ENCODE assay signal across 9 cellular contexts in the genomic region with DNA sequence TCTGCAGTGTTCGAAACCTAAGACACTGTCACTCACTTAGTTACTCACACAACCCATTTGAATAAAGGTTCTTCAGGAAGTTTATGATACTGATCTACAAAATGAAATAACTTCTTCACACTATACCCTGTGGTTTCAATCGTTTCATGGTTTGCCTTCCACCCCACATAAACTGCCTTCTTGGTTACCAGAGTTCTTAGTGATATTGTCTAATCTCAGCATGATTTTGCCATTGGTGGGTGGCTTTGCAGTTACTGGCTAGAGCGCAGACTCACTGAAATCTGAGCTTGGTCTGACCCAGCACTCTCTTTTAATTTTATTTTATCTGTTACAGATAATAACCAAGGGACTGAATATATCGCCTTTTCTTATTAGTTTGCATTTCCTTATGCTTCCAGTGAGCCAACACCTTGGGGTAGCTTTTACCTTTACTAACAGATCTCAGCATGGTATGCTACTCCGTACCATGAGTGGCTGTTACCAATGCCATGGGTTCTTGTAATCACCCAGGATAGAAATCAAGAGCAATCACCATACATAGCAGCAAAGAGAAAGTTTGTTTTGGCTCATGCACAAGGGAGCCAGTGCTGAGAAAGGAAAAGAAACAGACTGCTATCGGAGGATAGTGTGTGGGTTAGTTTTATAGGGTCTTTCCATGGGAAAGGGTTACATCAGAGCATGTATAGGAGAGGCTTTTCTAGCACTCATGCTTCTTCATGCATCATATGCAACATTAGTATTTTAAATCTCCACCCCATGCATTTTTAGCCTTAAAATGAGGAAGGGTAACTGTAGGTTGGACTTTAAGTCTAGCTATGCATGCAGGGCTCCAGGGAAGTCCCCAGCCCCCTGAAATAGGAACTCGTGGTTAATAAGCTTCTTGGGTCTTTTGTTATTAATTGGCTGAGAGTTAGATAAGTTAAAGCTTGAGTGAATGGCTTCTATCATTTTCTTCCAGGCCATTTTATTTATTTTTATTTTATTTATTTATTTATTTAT. TPM values are rescaled to one million over a fixed set of nuclear protein-coding genes. Genes with fewer than 3 reads are reported as not detected.
DNase-seq lines count a peak whose midpoint lies in the region; ATAC-seq, FAIRE-seq and TF ChIP-seq lines count a peak whose summit lies in the region.
"Had no signal": no experiment of that assay in that cellular context is flagged by ENCODE, and none has a peak within 500 bp of the region (broad histone marks: within the 10 kb centered on the region; RNA-seq: fewer than 3 reads in every experiment).

No MANE protein-coding gene starts in this region.

- H3K4me1 Mint-ChIP-seq in T-helper 17 cell: peaks cover 21% of the 10 kb centered on the region

- H3K27ac ChIP-seq in A549: peak overlapping the region; percentile 90 to 93
- H3K27ac ChIP-seq in HepG2 (ENCODE audit: extremely low read length, insufficient read depth, low read length): no peak overlapping the region

- H4K20me1 ChIP-seq in HepG2 (ENCODE audit: insufficient read depth, low read length): 0 out of 2 replicates have a peak, but pooled peaks cover 3% of the 10 kb centered on the region

- no peak for TF ChIP-seq POLR2A in A549 (IDR thresholded peaks at IDR 0.05; ENCODE audit: low read length)
- no peak for TF ChIP-seq POLR2A in HepG2 (IDR thresholded peaks at IDR 0.05; ENCODE audit: insufficient read depth in 1 of 2, low read depth in 2 of 2, low read length in 2 of 2)

- H3K27me3 ChIP-seq in HepG2 (ENCODE audit: control insufficient read depth in 1 of 2, insufficient read depth in 2 of 2, low read length in 2 of 2): no peaks in the 10 kb centered on the region

- FAIRE-seq in A549 (lab: Jason Lieb, UNC): no peak
- no peak for FAIRE-seq in HepG2 (lab: Jason Lieb, UNC)
- no peak for FAIRE-seq in HTR-8/SVneo (lab: Jason Lieb, UNC)

- peaks cover 96% of the 10 kb centered on the region for H3K4me1 ChIP-seq in A549
- peaks cover 46% of the 10 kb centered on the region for H3K4me1 ChIP-seq in HepG2 (ENCODE audit: insufficient read depth, low read length)

- TF ChIP-seq RAD21 in A549 (conservative IDR thresholded peaks at IDR 0.05 in 1 of 2, IDR thresholded peaks at IDR 0.05 in 1 of 2): no peak
- TF ChIP-seq RAD21 in HepG2 (CRISPR knock-in tag; IDR thresholded peaks at IDR 0.05): no peak

- H3K27me3 Mint-ChIP-seq in T-helper 17 cell: no peaks in the 10 kb centered on the region

- H3K36me3 Mint-ChIP-seq in T-helper 17 cell (ENCODE audit: low read depth): no peaks in the 10 kb centered on the region

- POLR2A ChIA-PET in A549 (lab: Yijun Ruan, JAX) (interaction anchor here (0.9 to 2.1 kb wide), 2 partner anchors 34 to 51 kb away, joined by 3 to 8 read pairs; partner anchors contain the start of gene ANXA4), HepG2 (lab: Yijun Ruan, JAX) (interaction anchor here (1.2 to 1.3 kb wide), 3 partner anchors 18 to 34 kb away, joined by 3 to 4 read pairs (median 3); partner anchors contain the start of gene ANXA4)

- H3K4me2 ChIP-seq in A549 (peak overlapping the region; percentile 21), HepG2 (ENCODE audit: low read depth, low read length) (no peak overlapping the region)

- TF ChIP-seq CTCF in A549 (IDR thresholded peaks at IDR 0.05) (no peak), HepG2 (CRISPR knock-in tag; IDR thresholded peaks at IDR 0.05) (no peak)

- no peak overlapping the region for H2AFZ ChIP-seq in HepG2 (ENCODE audit: low read length)

- DNase-seq in A549 (ENCODE audit: low read depth in 1 of 2, low spot score in 1 of 2) (no peak), T-helper 17 cell (no peak), HepG2 (ENCODE audit: low spot score) (no peak), amniotic stem cell (lab: John Stamatoyannopoulos, UW) (no peak), NCI-H1417 (lab: John Stamatoyannopoulos, UW) (no peak), HTR-8/SVneo (ENCODE audit: insufficient read length, low spot score) (no peak)
- DNase-seq: IMR-90 had no signal

- ATAC-seq in A549 (no peak), GM18907 (IDR thresholded peaks at IDR 0.05; ENCODE audit: unreplicated experiment) (peak; percentile 43), T-helper 17 cell (peak; percentile 84), HepG2 (no peak), GM21529 (IDR thresholded peaks at IDR 0.05; ENCODE audit: unreplicated experiment) (no peak)

- TF ChIP-seq EP300 in A549 (IDR thresholded peaks at IDR 0.05) (no peak), HepG2 (IDR thresholded peaks at IDR 0.05; ENCODE audit: low read depth in 2 of 2, low read length in 2 of 2) (no peak), HepG2 (CRISPR knock-in tag; IDR thresholded peaks at IDR 0.05; ENCODE audit: borderline replicate concordance) (no peak)

- H3K27ac Mint-ChIP-seq in T-helper 17 cell: peak overlapping the region; percentile 69

- H3K4me3 ChIP-seq in A549: no peak overlapping the region
- H3K4me3 ChIP-seq in HepG2 (replicated peaks in 1 of 3; ENCODE audit: insufficient read depth in 1 of 3, low read depth in 2 of 3, low read length in 3 of 3): no peak overlapping the region

- in situ Hi-C loops in HepG2 (cut with HindIII; ENCODE audit: extremely low pct_ligation_motif_present, low pct_unique_long_range_greater_than_20kb): no loop called here

- CTCF ChIA-PET in A549 (lab: Yijun Ruan, JAX) (interaction anchor here (1.4 to 5.7 kb wide), 4 partner anchors 10 to 51 kb away, joined by 3 to 49 read pairs (median 16); no protein-coding TSS in a partner anchor), HepG2 (lab: Yijun Ruan, JAX; ENCODE audit: low intra/inter-chr PET ratio, low total read pairs) (no interaction called here)

- 75% methylated on average over 7 of the region's 7 CpGs for WGBS in A549 (ENCODE audit: missing lambda C conversion rate)
- WGBS in HepG2 (ENCODE audit: low lambda C conversion rate): 97% methylated on average over 7 of the region's 7 CpGs

- H3K9me3 ChIP-seq in A549: no peaks in the 10 kb centered on the region
- no peaks in the 10 kb centered on the region for H3K9me3 ChIP-seq in T-helper 17 cell (ENCODE audit: control insufficient read depth, low read length, poor library complexity, severe bottlenecking)
- H3K9me3 ChIP-seq in HepG2 (ENCODE audit: low read length): peaks cover 4% of the 10 kb centered on the region; the same call in 1 of the 2 replicates

- intact Hi-C loops in HepG2 (cut with micrococcal nuclease; ENCODE audit: unreplicated experiment): no loop called here

- H3K9ac ChIP-seq in HepG2 (ENCODE audit: insufficient read depth, low read depth, low read length): no peak overlapping the region

- BruUV-seq in HepG2 (replicated peaks; lab: Mats Ljungman, UMichigan): TSS peak; percentile 22

- peaks cover 15% of the 10 kb centered on the region for H3K79me2 ChIP-seq in HepG2 (ENCODE audit: insufficient read depth, low read length)

- peaks cover 4 to 8% of the 10 kb centered on the region in 2 experiments; a peak in 4 of 5 replicates for H3K36me3 ChIP-seq in HepG2 (replicated peaks in 1 of 2; ENCODE audit: control insufficient read depth in 1 of 2, insufficient read depth in 2 of 2, low read length in 2 of 2)

- H3K4me3 Mint-ChIP-seq in T-helper 17 cell: peak overlapping the region; percentile 52

RNA-seq across cellular contexts. Expression of gene ANXA4, which starts 33.3 kb away (rescaled TPM):
- 341 and 360 TPM in 2 replicates for polyA plus RNA-seq in A549 (2011; rRNA removed)
- polyA plus RNA-seq in A549 (2012; cell fraction: cytosol; rRNA removed): 322 and 418 TPM in 2 replicates
- 154 and 191 TPM in 2 replicates for polyA plus RNA-seq in A549 (2012; cell fraction: nucleus; rRNA removed)
- 514 to 554 TPM (median 521 TPM) in 3 replicates for polyA plus RNA-seq in A549 (2017; fragmentation: RNase III; extraction: RNeasy Plus Mini Kit Qiagen cat#74134 plus additional on column Dnase treatment)
- polyA minus RNA-seq in A549 (2011; rRNA and poly(A)+ RNA removed): 342 and 464 TPM in 2 replicates
- total RNA-seq in T-helper 17 cell: 10 to 100 TPM; 11.4 to 13.4 TPM
- total RNA-seq in HepG2 (2016; rRNA removed; fragmentation: Illumina TruSeq; extraction: Trizol): 155 and 237 TPM in 2 replicates
- 17.9 and 22.8 TPM in 2 replicates for total RNA-seq in HepG2 (2016; cell fraction: cytosol; rRNA removed; fragmentation: Illumina TruSeq; extraction: Trizol; ENCODE audit: low read depth)
- total RNA-seq in HepG2 (2016; cell fraction: insoluble cytoplasmic fraction; rRNA removed; fragmentation: Illumina TruSeq; extraction: Trizol): 161 and 233 TPM in 2 replicates
- 40.1 and 41.9 TPM in 2 replicates for total RNA-seq in HepG2 (2016; cell fraction: membrane; rRNA removed; fragmentation: Illumina TruSeq; extraction: Trizol)
- total RNA-seq in HepG2 (2016; cell fraction: nucleus; rRNA removed; fragmentation: Illumina TruSeq; extraction: Trizol): 65.6 and 74.7 TPM in 2 replicates
- 147 and 168 TPM in 2 replicates for polyA plus RNA-seq in HepG2 (2011; rRNA removed)
- polyA plus RNA-seq in HepG2 (2011; cell fraction: cytosol; rRNA removed): 87.5 and 190 TPM in 2 replicates
- polyA plus RNA-seq in HepG2 (2011; cell fraction: nucleus; rRNA removed): 143 and 171 TPM in 2 replicates
- polyA plus RNA-seq in HepG2 (2012): 61.9 and 99.0 TPM in 2 replicates
- polyA plus RNA-seq in HepG2 (2016; cell fraction: cytosol; fragmentation: Illumina TruSeq; extraction: Trizol; ENCODE audit: low read depth): 31.6 and 32.5 TPM in 2 replicates
- polyA plus RNA-seq in HepG2 (2016; cell fraction: insoluble cytoplasmic fraction; fragmentation: Illumina TruSeq; extraction: Trizol; ENCODE audit: low read depth): 346 and 367 TPM in 2 replicates
- 39.4 and 42.7 TPM in 2 replicates for polyA plus RNA-seq in HepG2 (2016; cell fraction: membrane; fragmentation: Illumina TruSeq; extraction: Trizol; ENCODE audit: low read depth)
- 146 and 162 TPM in 2 replicates for polyA plus RNA-seq in HepG2 (2016; cell fraction: nucleus; fragmentation: Illumina TruSeq; extraction: Trizol; ENCODE audit: insufficient read depth, low read depth)
- polyA minus RNA-seq in HepG2 (2011; rRNA and poly(A)+ RNA removed; ENCODE audit: low replicate concordance): 48.3 and 195 TPM in 2 replicates
- 90.7 and 108 TPM in 2 replicates for polyA minus RNA-seq in HepG2 (2011; cell fraction: cytosol; rRNA and poly(A)+ RNA removed)
- 70.5 and 74.0 TPM in 2 replicates for polyA minus RNA-seq in HepG2 (2011; cell fraction: nucleus; rRNA and poly(A)+ RNA removed)

RNA-seq across cellular contexts. Expression of gene GMCL1, which starts 54.2 kb away (rescaled TPM):
- polyA plus RNA-seq in A549 (2011; rRNA removed) (16.3 and 21.1 TPM in 2 replicates), A549 (2017; fragmentation: RNase III; extraction: RNeasy Plus Mini Kit Qiagen cat#74134 plus additional on column Dnase treatment) (13.7 to 16.6 TPM (median 15.3 TPM) in 3 replicates), HepG2 (2011; rRNA removed) (13.3 and 24.0 TPM in 2 replicates)
- polyA plus RNA-seq in A549 (2012; cell fraction: cytosol; rRNA removed): 5.8 and 7.9 TPM in 2 replicates
- 4.7 and 5.6 TPM in 2 replicates for polyA plus RNA-seq in A549 (2012; cell fraction: nucleus; rRNA removed)
- 3.9 and 4.7 TPM in 2 replicates for polyA minus RNA-seq in A549 (2011; rRNA and poly(A)+ RNA removed)
- total RNA-seq in T-helper 17 cell (10 to 100 TPM; 25.1 to 26.0 TPM), HepG2 (2016; rRNA removed; fragmentation: Illumina TruSeq; extraction: Trizol) (18.7 and 24.0 TPM in 2 replicates)
- 4.9 and 5.0 TPM in 2 replicates for total RNA-seq in HepG2 (2016; cell fraction: cytosol; rRNA removed; fragmentation: Illumina TruSeq; extraction: Trizol; ENCODE audit: low read depth)
- total RNA-seq in HepG2 (2016; cell fraction: insoluble cytoplasmic fraction; rRNA removed; fragmentation: Illumina TruSeq; extraction: Trizol): 19.7 and 21.7 TPM in 2 replicates
- total RNA-seq in HepG2 (2016; cell fraction: membrane; rRNA removed; fragmentation: Illumina TruSeq; extraction: Trizol): 16.6 and 19.2 TPM in 2 replicates
- total RNA-seq in HepG2 (2016; cell fraction: nucleus; rRNA removed; fragmentation: Illumina TruSeq; extraction: Trizol): 19.6 and 26.0 TPM in 2 replicates
- 6.6 and 11.0 TPM in 2 replicates for polyA plus RNA-seq in HepG2 (2011; cell fraction: cytosol; rRNA removed)
- polyA plus RNA-seq in HepG2 (2011; cell fraction: nucleus; rRNA removed): 6.5 and 10.4 TPM in 2 replicates
- polyA plus RNA-seq in HepG2 (2012): 13.2 and 20.8 TPM in 2 replicates
- polyA plus RNA-seq in HepG2 (2016; cell fraction: cytosol; fragmentation: Illumina TruSeq; extraction: Trizol; ENCODE audit: low read depth): 3.7 and 4.0 TPM in 2 replicates
- 28.8 and 30.2 TPM in 2 replicates for polyA plus RNA-seq in HepG2 (2016; cell fraction: insoluble cytoplasmic fraction; fragmentation: Illumina TruSeq; extraction: Trizol; ENCODE audit: low read depth)
- 15.5 and 15.6 TPM in 2 replicates for polyA plus RNA-seq in HepG2 (2016; cell fraction: membrane; fragmentation: Illumina TruSeq; extraction: Trizol; ENCODE audit: low read depth)
- 30.9 and 40.5 TPM in 2 replicates for polyA plus RNA-seq in HepG2 (2016; cell fraction: nucleus; fragmentation: Illumina TruSeq; extraction: Trizol; ENCODE audit: insufficient read depth, low read depth)
- 3.9 and 9.7 TPM in 2 replicates for polyA minus RNA-seq in HepG2 (2011; rRNA and poly(A)+ RNA removed; ENCODE audit: low replicate concordance)
- polyA minus RNA-seq in HepG2 (2011; cell fraction: cytosol; rRNA and poly(A)+ RNA removed): 10.1 and 12.1 TPM in 2 replicates
- 15.8 and 18.9 TPM in 2 replicates for polyA minus RNA-seq in HepG2 (2011; cell fraction: nucleus; rRNA and poly(A)+ RNA removed)

Comparison
In these comparisons a context has a peak if more than half of its experiments do, and no peak if none do; other contexts are left out.
1. ATAC-seq: peak in GM18907 (single experiment) and T-helper 17 cell (single experiment); none in A549 (0 of 2), HepG2 (single experiment) and GM21529 (single experiment).
2. Of the 38 proteins assayed by ChIP-seq in both HepG2 and A549: peak only in HepG2: none; only in A549: POLR2AphosphoS2; in both: none; in neither: 37.